ENCODE assay signal across 27 cellular contexts in the genomic region with DNA sequence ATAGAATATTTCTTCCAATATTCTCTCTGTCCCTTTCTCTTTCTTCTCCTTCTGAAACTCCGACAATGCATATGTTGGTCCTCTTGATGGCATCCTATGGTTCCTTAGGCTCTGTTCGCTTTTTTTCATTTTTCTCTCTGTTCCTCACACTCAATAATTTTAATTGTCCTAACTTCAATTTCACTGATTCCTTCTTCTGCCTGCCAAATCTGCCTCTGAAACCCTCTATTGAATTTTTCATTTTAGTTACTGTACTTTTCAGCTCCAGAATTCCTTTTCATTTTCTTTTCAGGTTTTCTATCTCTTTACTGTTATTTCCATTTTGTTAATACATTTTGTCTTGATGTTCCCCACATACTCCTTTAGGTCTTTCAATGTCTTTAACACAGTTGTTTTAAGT.
"Had no signal": no experiment of that assay in that cellular context is flagged by ENCODE, and none has a peak within 500 bp of the region (broad histone marks: within the 10 kb centered on the region; RNA-seq: fewer than 3 reads in every experiment).

No MANE protein-coding gene starts in this region.

- H3K27me3 Mint-ChIP-seq: activated B cell treated with CpG ODN at 0.5 μM for 24 hours; activated CD4-positive, alpha-beta memory T cell treated with anti-CD3 and anti-CD28 coated beads, Interleukin-2, amount 10 ng/mL, durations not matched to agents 7 days and 5 days; activated naive CD4-positive, alpha-beta T cell treated with anti-CD3 and anti-CD28 coated beads, Interleukin-2, amount 50 U/mL, for 24 hours had no signal

- H3K36me3 ChIP-seq: MG63 had no signal

- H3K4me1 ChIP-seq: body of pancreas had no signal

- DNase-seq: activated B cell treated with CpG ODN at 0.5 μM for 24 hours; activated CD4-positive, alpha-beta memory T cell treated with anti-CD3 and anti-CD28 coated beads, Interleukin-2, amount 10 ng/mL, durations not matched to agents 7 days and 5 days; activated CD4-positive, alpha-beta T cell treated with anti-CD3 and anti-CD28 coated beads for 1 hour; activated CD4-positive, alpha-beta T cell treated with anti-CD3 and anti-CD28 coated beads, Interleukin-2, amount 50 U/mL, for 1 hour; activated effector memory CD4-positive, alpha-beta T cell treated with Interleukin-2 at 50 U/mL for 16 hours; activated naive CD4-positive, alpha-beta T cell; activated T-cell treated with anti-CD3 and anti-CD28 coated beads for 4 hours; aorta; body of pancreas; MG63; NCI-H1105; NCI-H1436; NCI-H1694 treated with DMSO at 0.1 percent for 48 hours; NCI-H2029 treated with DMSO at 0.1 percent for 48 hours; NCI-H345; NCI-H510A treated with DMSO at 0.1 percent for 48 hours; NCI-H69; NK-92 treated with Interleukin-12 subunit alpha and Interleukin-12 subunit beta, amount 100 ng/mL, for 24 hours; OCI-M1; Right ventricle myocardium superior; RPMI8226; SJCRH30; SK-N-SH had no signal

- H3K4me1 Mint-ChIP-seq: activated B cell treated with CpG ODN at 0.5 μM for 24 hours; activated CD4-positive, alpha-beta memory T cell treated with anti-CD3 and anti-CD28 coated beads, Interleukin-2, amount 10 ng/mL, durations not matched to agents 7 days and 5 days; activated naive CD4-positive, alpha-beta T cell treated with anti-CD3 and anti-CD28 coated beads, Interleukin-2, amount 50 U/mL, for 24 hours had no signal

- H3K4me2 ChIP-seq: KMS-11, SK-N-SH had no signal

- H3K4me3 Mint-ChIP-seq: activated B cell treated with CpG ODN at 0.5 μM for 24 hours; activated CD4-positive, alpha-beta memory T cell treated with anti-CD3 and anti-CD28 coated beads, Interleukin-2, amount 10 ng/mL, durations not matched to agents 7 days and 5 days; activated naive CD4-positive, alpha-beta T cell treated with anti-CD3 and anti-CD28 coated beads, Interleukin-2, amount 50 U/mL, for 24 hours; T-helper 2 cell treated with Interferon-gamma antibody and Interleukin-4, amounts not matched to agents 5 μg/mL and 100 μg/mL, for 36 hours had no signal

- ATAC-seq: body of pancreas, Panc1 had no signal

- H3K9ac ChIP-seq: KMS-11, SK-N-SH had no signal

- H3K27ac ChIP-seq: body of pancreas, KMS-11, SJCRH30 had no signal

- H3K4me3 ChIP-seq: body of pancreas, MG63, SJCRH30 had no signal

- H3K27me3 ChIP-seq: body of pancreas, MG63, SJCRH30 had no signal

- H3K9me3 ChIP-seq: body of pancreas, MG63 had no signal

- H3K27ac Mint-ChIP-seq: activated B cell treated with CpG ODN at 0.5 μM for 24 hours; activated CD4-positive, alpha-beta memory T cell treated with anti-CD3 and anti-CD28 coated beads, Interleukin-2, amount 10 ng/mL, durations not matched to agents 7 days and 5 days; activated naive CD4-positive, alpha-beta T cell treated with anti-CD3 and anti-CD28 coated beads, Interleukin-2, amount 50 U/mL, for 24 hours; T-helper 2 cell treated with Interferon-gamma antibody and Interleukin-4, amounts not matched to agents 5 μg/mL and 100 μg/mL, for 36 hours had no signal
